Comparison of ENCODE assay signal across 17 cellular contexts in the genomic region with DNA sequence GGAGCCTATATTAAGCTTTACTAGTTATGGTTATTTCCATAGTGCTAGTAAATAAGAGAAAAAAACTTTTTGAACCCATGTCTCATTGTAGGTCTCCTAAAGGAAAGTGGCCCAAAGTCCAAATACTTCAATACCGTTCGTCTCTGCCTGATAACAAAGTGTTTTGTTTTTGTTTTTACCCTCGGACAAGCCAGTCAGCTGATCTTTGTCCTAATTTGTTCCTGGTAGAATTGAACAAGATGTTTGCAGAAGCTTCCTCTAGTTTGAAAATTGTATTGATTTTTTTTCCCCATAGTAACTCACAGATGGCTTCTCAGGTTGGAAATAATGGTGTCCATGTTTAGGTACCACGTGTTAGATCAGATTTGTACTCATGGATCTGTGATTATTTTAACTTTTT.
DNase-seq lines count a peak whose midpoint lies in the region; ATAC-seq and TF ChIP-seq lines count a peak whose summit lies in the region.
"Had no signal": no experiment of that assay in that cellular context is flagged by ENCODE, and none has a peak within 500 bp of the region (broad histone marks: within the 10 kb centered on the region; RNA-seq: fewer than 3 reads in every experiment).

No MANE protein-coding gene starts in this region.

- no peaks in the 10 kb centered on the region for H3K79me1 ChIP-seq in H9 (ENCODE audit: insufficient read depth, low read depth, low read length, poor library complexity, severe bottlenecking)

- no peaks in the 10 kb centered on the region for H3K79me2 ChIP-seq in H9 (ENCODE audit: insufficient read depth, low read length)

- H3T11ph ChIP-seq in H9 (ENCODE audit: low read length) = no peak overlapping the region

- DNase-seq in HuH-7 (ENCODE audit: low spot score) (peak; percentile 0), NCI-H146 treated with DMSO at 0.1 percent for 48 hours (lab: John Stamatoyannopoulos, UW; ENCODE audit: unreplicated experiment) (peak; percentile 28), glutamatergic neuron (no peak), right lobe of liver (no peak), NCI-H1417 treated with DMSO at 0.1 percent for 48 hours (lab: John Stamatoyannopoulos, UW) (no peak), H9 (no peak), GM03348 (ENCODE audit: low spot score) (no peak)
- DNase-seq: C1 segment of cervical spinal cord; Calu3; CD4-positive, alpha-beta memory T cell; COR-L47; DMS53; DMS79 treated with DMSO at 0.1 percent for 48 hours; GF-D8; HFFc6 had no signal

- H4K91ac ChIP-seq in H9 (ENCODE audit: insufficient read length, low read depth, low read length) = no peak overlapping the region

- no peak overlapping the region for H4K5ac ChIP-seq in H9 (ENCODE audit: insufficient read length, low read depth, low read length)

- no peak for TF ChIP-seq POLR2A in right lobe of liver (IDR thresholded peaks at IDR 0.05)

- H3K14ac ChIP-seq in H9 (ENCODE audit: insufficient read depth, low read length) = no peak overlapping the region

- H3K4me3 Mint-ChIP-seq in glutamatergic neuron (ENCODE audit: unreplicated experiment) (peak overlapping the region; percentile 4), H9 (no peak overlapping the region)
- H3K4me3 Mint-ChIP-seq: CD4-positive, alpha-beta memory T cell; GM23338; HFFc6 had no signal

- H3K4me1 Mint-ChIP-seq in glutamatergic neuron (ENCODE audit: low read depth, unreplicated experiment) (peaks cover 9% of the 10 kb centered on the region), H9 (no peaks in the 10 kb centered on the region)
- H3K4me1 Mint-ChIP-seq: GM23338 had no signal

- H3K27me3 ChIP-seq in right lobe of liver (no peaks in the 10 kb centered on the region), H9 (ENCODE audit: insufficient read depth, low read length) (no peaks in the 10 kb centered on the region)

- no peaks in the 10 kb centered on the region for H3K9me3 ChIP-seq in right lobe of liver
- no peaks in the 10 kb centered on the region for H3K9me3 ChIP-seq in H9 (ENCODE audit: control insufficient read depth, low read depth, low read length)
- H3K9me3 ChIP-seq: HAP-1 had no signal

- H3K36me3 Mint-ChIP-seq in glutamatergic neuron (ENCODE audit: unreplicated experiment) (no peaks in the 10 kb centered on the region), H9 (ENCODE audit: insufficient read depth in 1 of 3, low read depth in 3 of 3) (no peaks in the 10 kb centered on the region)

- H4K8ac ChIP-seq in H9 (replicated peaks; ENCODE audit: insufficient read length, low read depth, low read length) = no peak overlapping the region

- no peak overlapping the region for H3K4ac ChIP-seq in H9 (ENCODE audit: low read depth, low read length)

- no peak overlapping the region for H2AK5ac ChIP-seq in H9 (ENCODE audit: insufficient read length, low read length)

- H3K27me3 Mint-ChIP-seq in glutamatergic neuron (ENCODE audit: unreplicated experiment) (no peaks in the 10 kb centered on the region), H9 (ENCODE audit: low read depth) (no peaks in the 10 kb centered on the region)
- H3K27me3 Mint-ChIP-seq: CD4-positive, alpha-beta memory T cell had no signal

- 37% methylated on average over 4 of the region's 4 CpGs for whole genome bisulfite sequencing in right lobe of liver (ENCODE audit: insufficient coverage, low coverage, low lambda C conversion rate, missing lambda C conversion rate)
- WGBS in H9 (ENCODE audit: extremely low coverage, insufficient read length, low lambda C conversion rate) = no CpG with 5 or more reads among the region's 4 CpGs

- H4K20me1 ChIP-seq in H9 (ENCODE audit: control insufficient read depth, insufficient read depth, insufficient read length) = no peaks in the 10 kb centered on the region

- H2BK20ac ChIP-seq in H9 (ENCODE audit: low read depth, low read length, poor library complexity, severe bottlenecking) = no peak overlapping the region

- H3K9ac ChIP-seq in H9 (ENCODE audit: extremely low read depth, insufficient read length, low read length) = no peak overlapping the region

- H3K27ac Mint-ChIP-seq in glutamatergic neuron (ENCODE audit: unreplicated experiment) (peak overlapping the region; percentile 23), H9 (no peak overlapping the region)
- H3K27ac Mint-ChIP-seq: CD4-positive, alpha-beta memory T cell; GM23338; HFFc6 had no signal

- H2AFZ ChIP-seq in H9 (ENCODE audit: low read length) = no peak overlapping the region
- H2AFZ ChIP-seq: GM23338 had no signal

- H3K9me3 Mint-ChIP-seq in glutamatergic neuron (ENCODE audit: unreplicated experiment) (no peaks in the 10 kb centered on the region), H9 (no peaks in the 10 kb centered on the region)
- H3K9me3 Mint-ChIP-seq: GM23338, HFFc6 had no signal

- H3K18ac ChIP-seq in H9 (ENCODE audit: insufficient read length, low read depth, low read length) = no peak overlapping the region

- peak in 3 of 4 donors; percentile 20 to 39 (median 26) for ATAC-seq in right lobe of liver
- ATAC-seq: GM23338 had no signal

- H2BK12ac ChIP-seq in H9 (ENCODE audit: insufficient read length, low read depth, low read length) = no peak overlapping the region

- H3K23ac ChIP-seq in H9 (ENCODE audit: insufficient read length, low read depth, low read length) = no peak overlapping the region

- no peak overlapping the region for H3K27ac ChIP-seq in right lobe of liver
- no peak overlapping the region for H3K27ac ChIP-seq in H9 (ENCODE audit: insufficient read length, low read depth, low read length)

- H2BK5ac ChIP-seq in H9 (ENCODE audit: insufficient read length, low read length) = no peak overlapping the region

- TF ChIP-seq CTCF in glutamatergic neuron (IDR thresholded peaks at IDR 0.05; ENCODE audit: partially characterized antibody, unreplicated experiment) (no peak), right lobe of liver (IDR thresholded peaks at IDR 0.05) (no peak), H9 (conservative IDR thresholded peaks at IDR 0.05) (no peak)

- H3K4me3 ChIP-seq in right lobe of liver = no peak overlapping the region
- H3K4me3 ChIP-seq: GM23338, HAP-1 had no signal

- no peak overlapping the region for H3K56ac ChIP-seq in H9 (ENCODE audit: insufficient read length, low read depth, low read length)

- no peaks in the 10 kb centered on the region for H3K4me1 ChIP-seq in right lobe of liver
- H3K4me1 ChIP-seq in H9 (ENCODE audit: insufficient read depth, low read length) = no peaks in the 10 kb centered on the region
- H3K4me1 ChIP-seq: HAP-1 had no signal

- no peaks in the 10 kb centered on the region for H3K23me2 ChIP-seq in H9 (ENCODE audit: insufficient read length, low read depth, low read length, poor library complexity, severe bottlenecking)

- H2BK120ac ChIP-seq in H9 (ENCODE audit: low read depth, low read length, poor library complexity, severe bottlenecking) = no peak overlapping the region

- H2BK15ac ChIP-seq in H9 (ENCODE audit: low read depth, low read length) = no peak overlapping the region

- H3K4me2 ChIP-seq in H9 (ENCODE audit: insufficient read depth, insufficient read length, low read length) = no peak overlapping the region
- H3K4me2 ChIP-seq: GM23338 had no signal

- intact Hi-C loops in right lobe of liver (cut with DNase I) = no loop called here

- H3K36me3 ChIP-seq in right lobe of liver = no peaks in the 10 kb centered on the region
- H3K36me3 ChIP-seq: HAP-1 had no signal

Comparison
In these comparisons a context has a peak if more than half of its experiments do, and no peak if none do; other contexts are left out.
1. DNase-seq: peak in HuH-7 (single experiment) and NCI-H146 treated with DMSO at 0.1 percent for 48 hours (single experiment); none in glutamatergic neuron (single experiment), right lobe of liver (0 of 3), NCI-H1417 treated with DMSO at 0.1 percent for 48 hours (single experiment), H9 (single experiment) and GM03348 (single experiment).